ENCODE assay signal across 1 cellular context in the genomic region with DNA sequence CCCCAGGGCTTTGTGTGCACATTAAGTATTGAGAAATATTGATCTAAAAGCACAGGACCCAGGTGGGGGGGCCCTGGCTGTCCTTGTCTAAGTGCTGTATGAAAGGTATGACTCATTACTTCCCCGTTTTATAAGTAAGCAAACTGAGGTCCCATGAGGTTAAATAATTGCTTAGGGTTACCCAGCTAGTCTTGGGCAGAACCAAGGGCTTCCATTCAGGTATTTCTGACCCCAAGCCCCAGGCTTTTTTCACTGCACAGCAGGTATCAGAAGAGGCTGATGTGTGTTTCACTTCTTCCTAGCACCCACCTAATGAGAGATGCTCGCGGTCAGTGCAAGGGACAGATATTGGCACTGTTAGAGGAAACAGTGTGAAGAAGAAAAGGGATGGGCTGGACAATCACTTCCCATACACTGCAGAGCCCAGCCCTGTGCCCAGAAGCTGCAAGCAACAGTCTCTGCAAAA.
TF ChIP-seq lines count a peak whose summit lies in the region.

No MANE protein-coding gene starts in this region.

TF ChIP-seq in WTC11, 78 proteins besides CTCF, POLR2A, EP300 and RAD21 (continued from another document):
- TF ChIP-seq, protein P1, sequence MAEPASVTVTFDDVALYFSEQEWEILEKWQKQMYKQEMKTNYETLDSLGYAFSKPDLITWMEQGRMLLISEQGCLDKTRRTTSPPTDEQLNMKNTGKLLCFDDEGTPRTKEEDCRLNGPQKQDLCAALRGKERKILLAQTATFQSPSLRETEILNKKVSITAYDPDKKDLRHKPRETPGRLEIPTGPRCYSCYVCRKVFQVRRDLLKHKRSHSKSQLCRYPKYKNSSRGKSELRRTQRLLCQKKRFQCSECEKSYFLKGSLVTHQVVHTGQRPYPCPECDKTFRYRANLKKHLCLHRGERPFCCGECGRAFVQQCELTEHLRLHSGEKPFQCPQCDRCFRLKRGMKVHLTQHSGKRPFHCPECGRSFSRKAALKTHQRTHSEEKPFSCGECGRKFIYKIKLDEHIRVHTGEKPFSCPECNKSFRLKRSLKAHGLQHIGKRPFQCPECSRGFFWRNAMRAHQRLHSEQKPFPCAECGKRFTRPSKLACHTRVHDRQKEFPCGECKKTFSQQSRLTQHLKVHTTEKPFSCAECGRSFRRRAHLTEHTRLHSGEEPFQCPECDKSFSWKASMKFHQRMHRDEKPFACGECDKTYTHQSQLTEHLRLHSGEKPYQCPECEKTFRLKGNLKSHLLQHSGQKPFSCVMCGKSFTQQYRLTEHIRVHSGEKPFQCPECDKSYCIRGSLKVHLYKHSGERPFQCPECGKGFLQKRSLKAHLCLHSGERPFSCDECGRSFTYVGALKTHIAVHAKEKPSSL (CRISPR knock-in tag; conservative IDR thresholded peaks at IDR 0.05), result no peak
- TF ChIP-seq, protein P2, sequence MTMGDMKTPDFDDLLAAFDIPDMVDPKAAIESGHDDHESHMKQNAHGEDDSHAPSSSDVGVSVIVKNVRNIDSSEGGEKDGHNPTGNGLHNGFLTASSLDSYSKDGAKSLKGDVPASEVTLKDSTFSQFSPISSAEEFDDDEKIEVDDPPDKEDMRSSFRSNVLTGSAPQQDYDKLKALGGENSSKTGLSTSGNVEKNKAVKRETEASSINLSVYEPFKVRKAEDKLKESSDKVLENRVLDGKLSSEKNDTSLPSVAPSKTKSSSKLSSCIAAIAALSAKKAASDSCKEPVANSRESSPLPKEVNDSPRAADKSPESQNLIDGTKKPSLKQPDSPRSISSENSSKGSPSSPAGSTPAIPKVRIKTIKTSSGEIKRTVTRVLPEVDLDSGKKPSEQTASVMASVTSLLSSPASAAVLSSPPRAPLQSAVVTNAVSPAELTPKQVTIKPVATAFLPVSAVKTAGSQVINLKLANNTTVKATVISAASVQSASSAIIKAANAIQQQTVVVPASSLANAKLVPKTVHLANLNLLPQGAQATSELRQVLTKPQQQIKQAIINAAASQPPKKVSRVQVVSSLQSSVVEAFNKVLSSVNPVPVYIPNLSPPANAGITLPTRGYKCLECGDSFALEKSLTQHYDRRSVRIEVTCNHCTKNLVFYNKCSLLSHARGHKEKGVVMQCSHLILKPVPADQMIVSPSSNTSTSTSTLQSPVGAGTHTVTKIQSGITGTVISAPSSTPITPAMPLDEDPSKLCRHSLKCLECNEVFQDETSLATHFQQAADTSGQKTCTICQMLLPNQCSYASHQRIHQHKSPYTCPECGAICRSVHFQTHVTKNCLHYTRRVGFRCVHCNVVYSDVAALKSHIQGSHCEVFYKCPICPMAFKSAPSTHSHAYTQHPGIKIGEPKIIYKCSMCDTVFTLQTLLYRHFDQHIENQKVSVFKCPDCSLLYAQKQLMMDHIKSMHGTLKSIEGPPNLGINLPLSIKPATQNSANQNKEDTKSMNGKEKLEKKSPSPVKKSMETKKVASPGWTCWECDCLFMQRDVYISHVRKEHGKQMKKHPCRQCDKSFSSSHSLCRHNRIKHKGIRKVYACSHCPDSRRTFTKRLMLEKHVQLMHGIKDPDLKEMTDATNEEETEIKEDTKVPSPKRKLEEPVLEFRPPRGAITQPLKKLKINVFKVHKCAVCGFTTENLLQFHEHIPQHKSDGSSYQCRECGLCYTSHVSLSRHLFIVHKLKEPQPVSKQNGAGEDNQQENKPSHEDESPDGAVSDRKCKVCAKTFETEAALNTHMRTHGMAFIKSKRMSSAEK (CRISPR knock-in tag; IDR thresholded peaks at IDR 0.05; ENCODE audit: borderline replicate concordance), result no peak
- no peak for TF ChIP-seq MXD4 (CRISPR knock-in tag; IDR thresholded peaks at IDR 0.05; ENCODE audit: borderline replicate concordance)
- TF ChIP-seq ZNF138 (CRISPR knock-in tag; conservative IDR thresholded peaks at IDR 0.05), result no peak
- TF ChIP-seq, protein P3, sequence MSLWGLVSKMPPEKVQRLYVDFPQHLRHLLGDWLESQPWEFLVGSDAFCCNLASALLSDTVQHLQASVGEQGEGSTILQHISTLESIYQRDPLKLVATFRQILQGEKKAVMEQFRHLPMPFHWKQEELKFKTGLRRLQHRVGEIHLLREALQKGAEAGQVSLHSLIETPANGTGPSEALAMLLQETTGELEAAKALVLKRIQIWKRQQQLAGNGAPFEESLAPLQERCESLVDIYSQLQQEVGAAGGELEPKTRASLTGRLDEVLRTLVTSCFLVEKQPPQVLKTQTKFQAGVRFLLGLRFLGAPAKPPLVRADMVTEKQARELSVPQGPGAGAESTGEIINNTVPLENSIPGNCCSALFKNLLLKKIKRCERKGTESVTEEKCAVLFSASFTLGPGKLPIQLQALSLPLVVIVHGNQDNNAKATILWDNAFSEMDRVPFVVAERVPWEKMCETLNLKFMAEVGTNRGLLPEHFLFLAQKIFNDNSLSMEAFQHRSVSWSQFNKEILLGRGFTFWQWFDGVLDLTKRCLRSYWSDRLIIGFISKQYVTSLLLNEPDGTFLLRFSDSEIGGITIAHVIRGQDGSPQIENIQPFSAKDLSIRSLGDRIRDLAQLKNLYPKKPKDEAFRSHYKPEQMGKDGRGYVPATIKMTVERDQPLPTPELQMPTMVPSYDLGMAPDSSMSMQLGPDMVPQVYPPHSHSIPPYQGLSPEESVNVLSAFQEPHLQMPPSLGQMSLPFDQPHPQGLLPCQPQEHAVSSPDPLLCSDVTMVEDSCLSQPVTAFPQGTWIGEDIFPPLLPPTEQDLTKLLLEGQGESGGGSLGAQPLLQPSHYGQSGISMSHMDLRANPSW (CRISPR knock-in tag; conservative IDR thresholded peaks at IDR 0.05; ENCODE audit: low read depth), result no peak
